In the genomic region with DNA sequence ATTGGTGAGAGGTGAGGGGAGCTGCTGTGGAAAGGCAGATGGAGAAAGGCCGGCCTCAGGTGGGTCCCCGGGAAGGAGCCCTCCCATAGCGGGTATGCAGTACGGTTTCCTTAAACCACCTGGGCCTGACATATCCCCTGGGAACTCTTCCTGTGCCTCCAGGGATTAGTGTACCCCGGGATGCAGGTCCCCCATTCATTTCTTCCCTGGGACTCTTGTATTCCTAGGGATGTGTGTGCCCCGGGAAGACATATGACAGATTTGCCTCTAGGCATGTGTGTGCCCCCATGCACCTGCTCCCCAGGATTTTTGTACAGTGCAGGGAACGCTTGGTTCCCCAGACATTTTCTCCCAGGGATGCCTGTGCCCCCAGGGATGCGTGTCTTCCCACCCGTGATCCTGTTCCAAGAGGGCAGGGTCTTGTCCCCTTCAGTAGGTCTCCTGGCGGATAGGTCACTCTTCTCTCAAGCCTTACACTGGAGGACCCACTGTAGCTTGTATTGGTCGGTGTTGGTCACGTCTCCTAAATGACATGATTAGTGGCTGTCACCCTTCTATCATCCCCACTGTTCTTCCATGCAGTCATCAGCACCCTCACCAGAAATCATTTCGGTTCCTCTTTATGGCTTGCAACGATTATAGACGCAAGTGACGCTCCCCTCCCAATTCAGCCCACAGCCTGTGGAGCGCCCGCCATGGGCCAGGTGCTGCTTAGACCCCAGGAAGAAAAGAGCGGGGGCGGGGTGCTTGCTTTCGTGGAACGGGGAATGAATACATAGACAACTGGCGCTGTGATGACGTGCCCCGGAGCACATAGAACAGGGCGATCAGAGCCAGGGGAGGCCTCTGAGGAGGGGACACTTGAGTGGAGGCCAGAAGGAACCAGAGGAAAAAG, we compare ENCODE assay signal across 8 cellular contexts. TPM values are rescaled to one million over a fixed set of nuclear protein-coding genes. Genes with fewer than 3 reads are reported as not detected.
DNase-seq lines count a peak whose midpoint lies in the region; ATAC-seq, FAIRE-seq and TF ChIP-seq lines count a peak whose summit lies in the region.

No MANE protein-coding gene starts in this region.

- no peaks in the 10 kb centered on the region for H3K27me3 ChIP-seq in upper lobe of right lung

- H3K4me1 Mint-ChIP-seq in IgD-negative memory B cell, result peaks cover 22 to 45% (median 40%) of the 10 kb centered on the region in 3 donors
- peaks cover 25% of the 10 kb centered on the region for H3K4me1 Mint-ChIP-seq in activated naive CD8-positive, alpha-beta T cell (ENCODE audit: low read depth)

- peak overlapping the region; percentile 93 to 100 (median 99) for H3K27ac Mint-ChIP-seq in IgD-negative memory B cell
- H3K27ac Mint-ChIP-seq in activated naive CD8-positive, alpha-beta T cell, result peak overlapping the region; percentile 70

- H3K9me3 Mint-ChIP-seq in IgD-negative memory B cell, result no peaks in the 10 kb centered on the region
- no peaks in the 10 kb centered on the region for H3K9me3 Mint-ChIP-seq in activated naive CD8-positive, alpha-beta T cell (ENCODE audit: low read depth)

- peak overlapping the region; percentile 79 to 95 (median 90) for H3K4me3 Mint-ChIP-seq in IgD-negative memory B cell
- H3K4me3 Mint-ChIP-seq in activated naive CD8-positive, alpha-beta T cell, result peak overlapping the region; percentile 81

- peaks cover 4% of the 10 kb centered on the region for H3K36me3 Mint-ChIP-seq in IgD-negative memory B cell
- peaks cover 3% of the 10 kb centered on the region for H3K36me3 Mint-ChIP-seq in activated naive CD8-positive, alpha-beta T cell

- TF ChIP-seq CTCF in lower leg skin (IDR thresholded peaks at IDR 0.05), result no peak
- no peak for TF ChIP-seq CTCF in upper lobe of right lung (IDR thresholded peaks at IDR 0.05)
- no peak for TF ChIP-seq CTCF in omental fat pad (IDR thresholded peaks at IDR 0.05)

- H3K27ac ChIP-seq in upper lobe of right lung, result peak overlapping the region; percentile 88

- no peaks in the 10 kb centered on the region for H3K36me3 ChIP-seq in upper lobe of right lung

- intact Hi-C loops in lower leg skin (cut with DNase I; ENCODE audit: low total_unique reads), result no loop called here
- intact Hi-C loops in upper lobe of right lung (cut with DNase I), result no loop called here

- no peak overlapping the region for H3K4me3 ChIP-seq in lower leg skin (ENCODE audit: low read depth, poor library complexity, severe bottlenecking)
- peak overlapping the region; percentile 66 for H3K4me3 ChIP-seq in upper lobe of right lung

- peak; percentile 38 to 91 for DNase-seq in lower leg skin (ENCODE audit: low spot score in 2 of 2)
- DNase-seq in upper lobe of right lung, result peak; percentile 68
- no peak for DNase-seq in omental fat pad (ENCODE audit: low spot score)
- no peak for DNase-seq in urothelium cell line (ENCODE audit: low spot score)

- H3K9me3 ChIP-seq in upper lobe of right lung, result no peaks in the 10 kb centered on the region

- H3K27me3 Mint-ChIP-seq in IgD-negative memory B cell, result no peaks in the 10 kb centered on the region
- H3K27me3 Mint-ChIP-seq in activated naive CD8-positive, alpha-beta T cell, result peaks cover 11% of the 10 kb centered on the region

- 67 to 76% methylated on average over 25 to 26 of the region's 26 CpGs for WGBS in lower leg skin, 2 donors

- TF ChIP-seq POLR2A in GM10847 (IDR thresholded peaks at IDR 0.05; ENCODE audit: extremely low read depth, insufficient read length) (peak; percentile 29), lower leg skin (IDR thresholded peaks at IDR 0.05) (no peak)

- no peak for FAIRE-seq in urothelium cell line (lab: Jason Lieb, UNC)

- peaks cover 23% of the 10 kb centered on the region for H3K4me1 ChIP-seq in upper lobe of right lung

- ATAC-seq in GM21515 (IDR thresholded peaks at IDR 0.05; ENCODE audit: unreplicated experiment) (peak; percentile 52), upper lobe of right lung (peak; percentile 44), omental fat pad (ENCODE audit: low FRiP score) (no peak)

RNA-seq across cellular contexts. Expression of gene PARVB, which starts 1.3 kb away (rescaled TPM):
- polyA plus RNA-seq in IgD-negative memory B cell, result 22.8 TPM
- total RNA-seq in lower leg skin (10 to 100 TPM; 10.5 to 25.1 (median 14.6) TPM), upper lobe of right lung (49.3 TPM), omental fat pad (10 to 100 TPM; 59.5 to 82.0 (median 61.2) TPM)

Comparison
In these comparisons a context has a peak if more than half of its experiments do, and no peak if none do; other contexts are left out.
1. DNase-seq: peak in lower leg skin (2 of 2) and upper lobe of right lung (single experiment); none in omental fat pad (single experiment) and urothelium cell line (single experiment).